Comparison of ENCODE assay signal across 13 cellular contexts in genomic region chr2:9244985-9245544, GRCh38. TPM values are rescaled to one million over a fixed set of nuclear protein-coding genes. Genes with fewer than 3 reads are reported as not detected.
A peak's percentile ranks its signal among the peaks of the same experiment; 100 is the strongest.
DNase-seq lines count a peak whose midpoint lies in the region; TF ChIP-seq lines count a peak whose summit lies in the region.
"Had no signal": no experiment of that assay in that cellular context is flagged by ENCODE, and none has a peak within 500 bp of the region (broad histone marks: within the 10 kb centered on the region; RNA-seq: fewer than 3 reads in every experiment).

No MANE protein-coding gene starts in this region.

- no peaks in the 10 kb centered on the region for H3K9me3 ChIP-seq in breast epithelium
- no peaks in the 10 kb centered on the region for H3K9me3 ChIP-seq in iPS-18a (ENCODE audit: control insufficient read depth, low read depth, low read length)

- H3K27me3 ChIP-seq in breast epithelium (no peaks in the 10 kb centered on the region), iPS-18a (ENCODE audit: control insufficient read depth, insufficient read depth, low read length) (no peaks in the 10 kb centered on the region)

- no peak overlapping the region for H3K4me3 ChIP-seq in breast epithelium
- H3K4me3 ChIP-seq in iPS-18a (ENCODE audit: low read length), result peak overlapping the region; percentile 24
- H3K4me3 ChIP-seq: SK-N-MC had no signal

- H3K9me3 Mint-ChIP-seq in MCF 10A (ENCODE audit: unreplicated experiment), result no peaks in the 10 kb centered on the region
- H3K9me3 Mint-ChIP-seq: activated T-helper 1 cell treated with anti-CD3 and anti-CD28 coated beads, Interleukin-12 subunit alpha, Interleukin-12 subunit beta, Interleukin-2, Interleukin-4 antibody, amounts not matched to agents 30 ng/mL and 10 ng/mL and 1 ng/mL, durations not matched to agents 14 hours and 24 hours and 36 hours had no signal

- H3K27ac Mint-ChIP-seq in MCF 10A (ENCODE audit: low read depth, unreplicated experiment), result peak overlapping the region; percentile 93
- H3K27ac Mint-ChIP-seq: activated T-helper 1 cell treated with anti-CD3 and anti-CD28 coated beads, Interleukin-12 subunit alpha, Interleukin-12 subunit beta, Interleukin-2, Interleukin-4 antibody, amounts not matched to agents 30 ng/mL and 10 ng/mL and 1 ng/mL, durations not matched to agents 14 hours and 24 hours and 36 hours had no signal

- CTCF ChIA-PET in MCF 10A (lab: Yijun Ruan, JAX), result interaction anchor here (1.0 to 3.0 kb wide), 2 partner anchors 10 to 147 kb away, joined by 3 to 14 read pairs; no protein-coding TSS in a partner anchor

- POLR2A ChIA-PET in MCF 10A (lab: Yijun Ruan, JAX), result interaction anchor here (0.9 to 2.1 kb wide), 7 partner anchors 10 to 42 kb away, joined by 3 to 7 read pairs (median 3); no protein-coding TSS in a partner anchor

- H3K27ac ChIP-seq in breast epithelium, result no peak overlapping the region
- H3K27ac ChIP-seq in iPS-18a (ENCODE audit: low read length), result no peak overlapping the region
- H3K27ac ChIP-seq: SK-N-MC had no signal

- H3K4me3 Mint-ChIP-seq in MCF 10A (ENCODE audit: unreplicated experiment), result peak overlapping the region; percentile 52
- H3K4me3 Mint-ChIP-seq: activated T-helper 1 cell treated with anti-CD3 and anti-CD28 coated beads, Interleukin-12 subunit alpha, Interleukin-12 subunit beta, Interleukin-2, Interleukin-4 antibody, amounts not matched to agents 30 ng/mL and 10 ng/mL and 1 ng/mL, durations not matched to agents 14 hours and 24 hours and 36 hours had no signal

- H3K4me1 Mint-ChIP-seq in MCF 10A (ENCODE audit: insufficient read depth, unreplicated experiment), result peaks cover 62% of the 10 kb centered on the region

- TF ChIP-seq CTCF in MCF 10A (IDR thresholded peaks at IDR 0.05; ENCODE audit: unreplicated experiment), result no peak
- TF ChIP-seq CTCF in breast epithelium (IDR thresholded peaks at IDR 0.05), result no peak

- H3K9ac ChIP-seq in iPS-18a (ENCODE audit: low read length), result no peak overlapping the region

- no peak for TF ChIP-seq POLR2A in breast epithelium (IDR thresholded peaks at IDR 0.05)

- intact Hi-C loops in MCF 10A (cut with micrococcal nuclease), result no loop called here
- intact Hi-C loops in breast epithelium (cut with DNase I; ENCODE audit: low total_unique reads), result no loop called here

- DNase-seq in MCF 10A (ENCODE audit: unreplicated experiment), result peak; percentile 56
- no peak for DNase-seq in breast epithelium (ENCODE audit: low spot score in 2 of 2)
- DNase-seq in SW480 (ENCODE audit: low spot score), result peak; percentile 17
- no peak for DNase-seq in HCEC 1CT
- DNase-seq in NCI-H146 (lab: John Stamatoyannopoulos, UW), result no peak
- DNase-seq in NOMO-1 treated with DMSO at 0.1 percent for 48 hours (lab: John Stamatoyannopoulos, UW; ENCODE audit: unreplicated experiment), result no peak
- DNase-seq in NCI-H446 treated with DMSO at 0.1 percent for 48 hours (lab: John Stamatoyannopoulos, UW), result no peak
- DNase-seq: dermis blood vessel endothelial cell; MV-4-11; stimulated activated CD4-positive, alpha-beta T cell treated with anti-CD3 and anti-CD28 coated beads, Interleukin-12 subunit alpha, Interleukin-12 subunit beta, amount 100 ng/mL, for 4 hours had no signal

- H3K27me3 Mint-ChIP-seq in MCF 10A (ENCODE audit: insufficient read depth, unreplicated experiment), result no peaks in the 10 kb centered on the region

- BruUV-seq in MCF 10A (replicated peaks; lab: Mats Ljungman, UMichigan), result no TSS peak

- peaks cover 6% of the 10 kb centered on the region for H3K36me3 Mint-ChIP-seq in MCF 10A (ENCODE audit: insufficient read depth, unreplicated experiment)

- no peaks in the 10 kb centered on the region for H3K4me1 ChIP-seq in breast epithelium
- H3K4me1 ChIP-seq in iPS-18a (ENCODE audit: control insufficient read depth, low read depth, low read length), result peaks cover 15% of the 10 kb centered on the region

- H3K36me3 ChIP-seq in breast epithelium, result no peaks in the 10 kb centered on the region
- H3K36me3 ChIP-seq in iPS-18a (ENCODE audit: control insufficient read depth, low read depth, low read length), result no peaks in the 10 kb centered on the region

RNA-seq across cellular contexts. Expression of gene ASAP2, which starts 38.5 kb away (rescaled TPM):
- total RNA-seq in MCF 10A (2022) (80.8 and 89.5 TPM in 2 replicates), breast epithelium (10 to 100 TPM; 14.5 to 24.2 (median 21.0) TPM)

Comparison
In these comparisons a context has a peak if more than half of its experiments do, and no peak if none do; other contexts are left out.
1. DNase-seq: peak in MCF 10A (single experiment) and SW480 (single experiment); none in breast epithelium (0 of 2), HCEC 1CT (single experiment), NCI-H146 (single experiment), NOMO-1 treated with DMSO at 0.1 percent for 48 hours (single experiment) and NCI-H446 treated with DMSO at 0.1 percent for 48 hours (single experiment).